8 cellular contexts compared by ENCODE assay signal in the genomic region with DNA sequence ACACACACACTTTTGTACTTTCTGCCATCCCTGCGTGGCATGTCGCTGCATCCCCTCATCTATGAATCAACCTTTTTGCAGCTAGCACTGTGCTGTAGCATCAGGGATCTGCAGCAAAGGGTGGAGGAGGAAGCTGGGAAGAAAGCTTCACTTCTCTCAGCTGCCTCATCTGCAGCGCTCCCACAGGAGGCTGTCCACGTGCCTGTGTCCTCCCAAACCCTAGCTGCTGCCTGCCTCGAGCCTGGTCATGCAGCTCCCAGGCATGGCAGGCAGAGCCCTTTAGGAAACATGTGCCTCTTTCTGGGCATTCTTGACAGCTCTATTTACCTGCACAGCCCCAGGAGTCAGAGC.
DNase-seq lines count a peak whose midpoint lies in the region; ATAC-seq, FAIRE-seq and TF ChIP-seq lines count a peak whose summit lies in the region.

No MANE protein-coding gene starts in this region.

- H4K20me1 ChIP-seq in keratinocyte (ENCODE audit: control insufficient read depth, extremely low read depth, insufficient read depth, low read length) = no peaks in the 10 kb centered on the region

- peak overlapping the region; percentile 67 for H3K4me3 Mint-ChIP-seq in activated CD4-positive, alpha-beta T cell treated with anti-CD3 and anti-CD28 coated beads, Interleukin-2, amount 10 ng/mL, durations not matched to agents 24 days and 14 days

- H3K9me1 ChIP-seq in keratinocyte (ENCODE audit: control insufficient read depth, extremely low read depth, insufficient read depth, low read length) = no peaks in the 10 kb centered on the region

- H3K27ac ChIP-seq in keratinocyte (ENCODE audit: control insufficient read depth, insufficient read depth, low read length) (peak overlapping the region; percentile 87), stomach (peak overlapping the region; percentile 0 to 84 (median 74))

- H3K9me3 ChIP-seq in keratinocyte (ENCODE audit: control insufficient read depth, low read depth, low read length) (no peaks in the 10 kb centered on the region), stomach (no peaks in the 10 kb centered on the region)

- no peaks in the 10 kb centered on the region for H3K27me3 Mint-ChIP-seq in activated CD4-positive, alpha-beta T cell treated with anti-CD3 and anti-CD28 coated beads, Interleukin-2, amount 10 ng/mL, durations not matched to agents 24 days and 14 days

- H3K4me3 ChIP-seq in keratinocyte (ENCODE audit: control insufficient read depth in 2 of 3, extremely low read depth in 1 of 3, insufficient read depth in 2 of 3, low read depth in 1 of 3, low read length in 3 of 3) (peak overlapping the region in 2 of 3 experiments; percentile 30 to 49), stomach (no peak overlapping the region)

- H3K36me3 ChIP-seq in keratinocyte (ENCODE audit: control insufficient read depth in 2 of 2, extremely low read depth in 1 of 2, insufficient read depth in 2 of 2, low read length in 2 of 2) (no peaks in the 10 kb centered on the region), stomach (no peaks in the 10 kb centered on the region)

- TF ChIP-seq POLR2A in stomach (IDR thresholded peaks at IDR 0.05) = no peak

- intact Hi-C loops in activated CD4-positive, alpha-beta T cell treated with anti-CD3 and anti-CD28 coated beads, Interleukin-2, amount 10 ng/mL, durations not matched to agents 24 days and 14 days (cut with micrococcal nuclease) = loop anchor here (1.0 to 10.0 kb wide), 2 partner anchors 11 to 1413 kb away; partner anchors contain the start of gene GADD45A
- intact Hi-C loops in stomach (cut with DNase I; ENCODE audit: low total_unique reads) = no loop called here

- DNase-seq in activated CD4-positive, alpha-beta T cell treated with anti-CD3 and anti-CD28 coated beads, Interleukin-2, amount 10 ng/mL, durations not matched to agents 24 days and 14 days = peak; percentile 58
- DNase-seq in activated CD4-positive, alpha-beta T cell treated with anti-CD3 and anti-CD28 coated beads for 48 hours = no peak
- DNase-seq in amygdala (lab: John Stamatoyannopoulos, UW) (peak in 39 of 56 donors; percentile 9 to 65 (median 26)), keratinocyte (ENCODE audit: low read depth, low spot score) (peak; percentile 56), stomach (no peak), mesenteric fat pad (ENCODE audit: low spot score) (no peak), T-helper 9 cell (no peak)

- 5 to 21% (median 14%) methylated on average over 5 of the region's 5 CpGs for WGBS in stomach, 5 donors

- H3K36me3 Mint-ChIP-seq in activated CD4-positive, alpha-beta T cell treated with anti-CD3 and anti-CD28 coated beads, Interleukin-2, amount 10 ng/mL, durations not matched to agents 24 days and 14 days (ENCODE audit: low read depth) = peaks cover 2% of the 10 kb centered on the region

- H3K4me2 ChIP-seq in keratinocyte (ENCODE audit: control insufficient read depth, extremely low read depth, insufficient read depth, low read depth, low read length) = peak overlapping the region; percentile 79

- H3K79me2 ChIP-seq in keratinocyte (ENCODE audit: control insufficient read depth, insufficient read depth, low read length) = no peaks in the 10 kb centered on the region

- TF ChIP-seq EP300 in stomach (IDR thresholded peaks at IDR 0.05) = no peak

- FAIRE-seq in keratinocyte (lab: Jason Lieb, UNC) = peak; percentile 74

- H3K27me3 ChIP-seq in keratinocyte (ENCODE audit: control insufficient read depth, extremely low read depth, insufficient read depth, low read length) (no peaks in the 10 kb centered on the region), stomach (no peaks in the 10 kb centered on the region)

- peak overlapping the region; percentile 64 for H2AFZ ChIP-seq in keratinocyte (ENCODE audit: control insufficient read depth, low read length)

- TF ChIP-seq CTCF in keratinocyte (optimal IDR thresholded peaks at IDR 0.05 in 1 of 3, IDR thresholded peaks at IDR 0.05 in 1 of 3, conservative IDR thresholded peaks at IDR 0.05 in 1 of 3; ENCODE audit: extremely low read depth in 1 of 3, insufficient read depth in 2 of 3, low read length in 3 of 3) (peak in 1 of 3 experiments; percentile 11), stomach (IDR thresholded peaks at IDR 0.05) (no peak)

- peak overlapping the region; percentile 34 for H3K9ac ChIP-seq in keratinocyte (ENCODE audit: control insufficient read depth, extremely low read depth, insufficient read depth, low read length)

- no peaks in the 10 kb centered on the region for H3K9me3 Mint-ChIP-seq in activated CD4-positive, alpha-beta T cell treated with anti-CD3 and anti-CD28 coated beads, Interleukin-2, amount 10 ng/mL, durations not matched to agents 24 days and 14 days

- H3K4me1 Mint-ChIP-seq in activated CD4-positive, alpha-beta T cell treated with anti-CD3 and anti-CD28 coated beads, Interleukin-2, amount 10 ng/mL, durations not matched to agents 24 days and 14 days = peaks cover 60% of the 10 kb centered on the region

- dilution Hi-C loops in keratinocyte (cut with MboI; ENCODE audit: extremely low pct_ligation_motif_present, low sequenced_read_pairs) = loop anchor here (25.0 kb wide), 1 partner anchor 190 kb away; no protein-coding TSS in a partner anchor

- peak overlapping the region; percentile 88 for H3K27ac Mint-ChIP-seq in activated CD4-positive, alpha-beta T cell treated with anti-CD3 and anti-CD28 coated beads, Interleukin-2, amount 10 ng/mL, durations not matched to agents 24 days and 14 days

- no peak for ATAC-seq in GM21367 (IDR thresholded peaks at IDR 0.05; ENCODE audit: unreplicated experiment)

- H3K4me1 ChIP-seq in keratinocyte (ENCODE audit: control insufficient read depth, extremely low read depth, insufficient read depth, low read length) = peaks cover 35% of the 10 kb centered on the region
- H3K4me1 ChIP-seq in stomach = peaks cover 19 to 66% (median 27%) of the 10 kb centered on the region in 4 donors

Comparison
In these comparisons a context has a peak if more than half of its experiments do, and no peak if none do; other contexts are left out.
1. DNase-seq: peak in activated CD4-positive, alpha-beta T cell treated with anti-CD3 and anti-CD28 coated beads, Interleukin-2, amount 10 ng/mL, durations not matched to agents 24 days and 14 days (single experiment), amygdala (39 of 56) and keratinocyte (single experiment); none in activated CD4-positive, alpha-beta T cell treated with anti-CD3 and anti-CD28 coated beads for 48 hours (single experiment), stomach (single experiment), mesenteric fat pad (single experiment) and T-helper 9 cell (single experiment).
2. H3K4me3 ChIP-seq: peak in keratinocyte (2 of 3); none in stomach (0 of 4).